In genomic region chr16:59342669-59343068, GRCh38 we compare ENCODE assay signal across 18 cellular contexts.
"Had no signal": no experiment of that assay in that cellular context is flagged by ENCODE, and none has a peak within 500 bp of the region (broad histone marks: within the 10 kb centered on the region; RNA-seq: fewer than 3 reads in every experiment).

No MANE protein-coding gene starts in this region.

- H3K36me3 ChIP-seq: esophagus muscularis mucosa, neural progenitor cell, ovary had no signal

- H3K9me3 ChIP-seq: esophagus muscularis mucosa had no signal

- H3K36me3 Mint-ChIP-seq: natural killer cell, neural progenitor cell had no signal

- H3K4me1 Mint-ChIP-seq: natural killer cell had no signal

- H3K4me3 Mint-ChIP-seq: natural killer cell, neural progenitor cell had no signal

- DNase-seq: cortex of kidney; dorsolateral prefrontal cortex; effector CD8-positive, alpha-beta T cell; foreskin fibroblast; left colon; mucosa of descending colon; natural killer cell; nucleus accumbens; ovary; right cardiac atrium; small intestine; stimulated activated CD4-positive, alpha-beta T cell treated with anti-CD3 and anti-CD28 coated beads, Interleukin-12 subunit alpha, Interleukin-12 subunit beta, amount 100 ng/mL, for 4 hours; stimulated activated CD4-positive, alpha-beta T cell treated with anti-CD3 and anti-CD28 coated beads, Interleukin-2, amount 100 ng/mL, for 48 hours; stimulated activated naive CD4-positive, alpha-beta T cell treated with Interleukin-2 at 50 U/mL for 16 hours; trophoblast cell had no signal

- ATAC-seq: left colon, mucosa of descending colon, natural killer cell, right cardiac atrium had no signal

- H3K9me3 Mint-ChIP-seq: neural progenitor cell had no signal

- H3K27me3 ChIP-seq: ovary had no signal

- H3K27ac ChIP-seq: dorsolateral prefrontal cortex, epithelial cell of prostate, esophagus muscularis mucosa, neural progenitor cell, ovary had no signal

- H3K9ac ChIP-seq: neural progenitor cell had no signal

- H3K4me3 ChIP-seq: dorsolateral prefrontal cortex, esophagus muscularis mucosa, mucosa of descending colon, neural progenitor cell, ovary had no signal

- H3K27ac Mint-ChIP-seq: natural killer cell, neural progenitor cell had no signal
